19 cellular contexts compared by ENCODE assay signal in genomic region chr2:25375371-25375988, GRCh38. TPM values are rescaled to one million over a fixed set of nuclear protein-coding genes. Genes with fewer than 3 reads are reported as not detected.
DNase-seq lines count a peak whose midpoint lies in the region; ATAC-seq and TF ChIP-seq lines count a peak whose summit lies in the region.
"Had no signal": no experiment of that assay in that cellular context is flagged by ENCODE, and none has a peak within 500 bp of the region (broad histone marks: within the 10 kb centered on the region; RNA-seq: fewer than 3 reads in every experiment).

No MANE protein-coding gene starts in this region.

- TF ChIP-seq CTCF in endodermal cell (conservative IDR thresholded peaks at IDR 0.05) = no peak
- TF ChIP-seq CTCF in stomach (IDR thresholded peaks at IDR 0.05) = no peak
- TF ChIP-seq CTCF in progenitor cell of endocrine pancreas (IDR thresholded peaks at IDR 0.05; ENCODE audit: unreplicated experiment) = no peak

- H3K27me3 Mint-ChIP-seq in T-helper 17 cell = no peaks in the 10 kb centered on the region
- peaks cover 25% of the 10 kb centered on the region for H3K27me3 Mint-ChIP-seq in endodermal cell (ENCODE audit: insufficient read depth)
- peaks cover 14% of the 10 kb centered on the region for H3K27me3 Mint-ChIP-seq in progenitor cell of endocrine pancreas
- H3K27me3 Mint-ChIP-seq: activated naive CD8-positive, alpha-beta T cell; central memory CD8-positive, alpha-beta T cell had no signal

- H3K9me3 Mint-ChIP-seq in endodermal cell = peaks cover 14% of the 10 kb centered on the region
- no peaks in the 10 kb centered on the region for H3K9me3 Mint-ChIP-seq in progenitor cell of endocrine pancreas (ENCODE audit: low read depth)
- H3K9me3 Mint-ChIP-seq: central memory CD8-positive, alpha-beta T cell had no signal

- H3K27me3 ChIP-seq in endodermal cell (ENCODE audit: control insufficient read depth, insufficient read depth, low read length, poor library complexity, severe bottlenecking) (no peaks in the 10 kb centered on the region), stomach (no peaks in the 10 kb centered on the region)
- H3K27me3 ChIP-seq: BE2C had no signal

- intact Hi-C loops in stomach (cut with DNase I; ENCODE audit: low total_unique reads) = loop anchor here (10.0 kb wide), 1 partner anchor 149 kb away; no protein-coding TSS in a partner anchor

- ATAC-seq in T-helper 17 cell (no peak), HG02938 (IDR thresholded peaks at IDR 0.05; ENCODE audit: unreplicated experiment) (no peak)
- ATAC-seq: GM12878 had no signal

- H3K4me3 ChIP-seq in endodermal cell (ENCODE audit: low read length) (no peak overlapping the region), stomach (no peak overlapping the region)
- H3K4me3 ChIP-seq: GM12878, lung had no signal

- H3K36me3 Mint-ChIP-seq in T-helper 17 cell (ENCODE audit: low read depth) (peaks cover 2% of the 10 kb centered on the region), endodermal cell (ENCODE audit: low read depth) (peaks cover 8% of the 10 kb centered on the region), progenitor cell of endocrine pancreas (ENCODE audit: insufficient read depth) (peaks cover 7% of the 10 kb centered on the region)

- peaks cover 28% of the 10 kb centered on the region for H3K4me1 Mint-ChIP-seq in T-helper 17 cell
- H3K4me1 Mint-ChIP-seq in endodermal cell = peaks cover 23% of the 10 kb centered on the region
- H3K4me1 Mint-ChIP-seq in progenitor cell of endocrine pancreas (ENCODE audit: low read depth) = peaks cover 21% of the 10 kb centered on the region

- TF ChIP-seq EP300 in stomach (IDR thresholded peaks at IDR 0.05) = no peak

- no peak for TF ChIP-seq POLR2A in stomach (IDR thresholded peaks at IDR 0.05)

- H3K27ac ChIP-seq in endodermal cell (ENCODE audit: low read depth, low read length) (no peak overlapping the region), stomach (no peak overlapping the region)
- H3K27ac ChIP-seq: parathyroid adenoma had no signal

- H3K9ac ChIP-seq in endodermal cell (ENCODE audit: extremely low read depth, low read length, poor library complexity, severe bottlenecking) = no peak overlapping the region
- H3K9ac ChIP-seq: parathyroid adenoma had no signal

- H3K4me3 Mint-ChIP-seq in T-helper 17 cell = no peak overlapping the region
- H3K4me3 Mint-ChIP-seq in endodermal cell = no peak overlapping the region
- no peak overlapping the region for H3K4me3 Mint-ChIP-seq in progenitor cell of endocrine pancreas (ENCODE audit: low read depth)
- H3K4me3 Mint-ChIP-seq: nephron progenitor cell had no signal

- H3K36me3 ChIP-seq in endodermal cell (ENCODE audit: control insufficient read depth, insufficient read depth, low read length) (no peaks in the 10 kb centered on the region), stomach (no peaks in the 10 kb centered on the region)
- H3K36me3 ChIP-seq: BE2C had no signal

- H3K9me3 ChIP-seq in T-helper 17 cell (ENCODE audit: control insufficient read depth, low read length, poor library complexity, severe bottlenecking) = no peaks in the 10 kb centered on the region
- no peaks in the 10 kb centered on the region for H3K9me3 ChIP-seq in endodermal cell (ENCODE audit: control insufficient read depth, low read length)
- no peaks in the 10 kb centered on the region for H3K9me3 ChIP-seq in stomach
- H3K9me3 ChIP-seq: BE2C had no signal

- peak; percentile 58 for DNase-seq in activated effector memory CD4-positive, alpha-beta T cell treated with anti-CD3 and anti-CD28 coated beads, Interleukin-2, amount 50 U/mL, for 16 hours
- no peak for DNase-seq in activated effector memory CD4-positive, alpha-beta T cell treated with Interleukin-2 at 50 U/mL for 16 hours
- no peak for DNase-seq in T-helper 17 cell
- DNase-seq in endodermal cell = peak; percentile 46
- peak; percentile 18 for DNase-seq in stomach
- no peak for DNase-seq in progenitor cell of endocrine pancreas (ENCODE audit: low spot score, unreplicated experiment)
- DNase-seq in HuH-7 (ENCODE audit: low spot score) = no peak
- DNase-seq: BE2C, kidney glomerular epithelial cell, NCI-H2081 treated with DMSO at 0.1 percent for 48 hours, NCI-H774, nephron progenitor cell, T1000 had no signal

- WGBS in endodermal cell (ENCODE audit: insufficient coverage in 1 of 2, insufficient read length in 1 of 2), 2 experiments = 90 to 93% methylated on average over 17 of the region's 17 CpGs
- WGBS in stomach, 5 donors = 85 to 96% (median 91%) methylated on average over 11 to 17 of the region's 17 CpGs

- H3K4me1 ChIP-seq in endodermal cell (ENCODE audit: control insufficient read depth, insufficient read depth, low read length) = peaks cover 6% of the 10 kb centered on the region
- peaks cover 18 to 47% (median 27%) of the 10 kb centered on the region in 4 donors for H3K4me1 ChIP-seq in stomach

- H3K27ac Mint-ChIP-seq in T-helper 17 cell = peak overlapping the region; percentile 53
- H3K27ac Mint-ChIP-seq in endodermal cell = no peak overlapping the region
- no peak overlapping the region for H3K27ac Mint-ChIP-seq in progenitor cell of endocrine pancreas
- H3K27ac Mint-ChIP-seq: nephron progenitor cell had no signal

RNA-seq across cellular contexts. Expression of gene DNMT3A, which starts 33.8 kb away (rescaled TPM):
- total RNA-seq in T-helper 17 cell (10 to 100 TPM; 62.8 to 67.6 TPM), endodermal cell (100 to 1,000 TPM; 124 to 139 TPM), stomach (10 to 100 TPM in 4 of 5 donors, 1 to 10 TPM in 1; 6.4 to 47.4 (median 21.9) TPM), progenitor cell of endocrine pancreas (166 and 168 TPM in 2 replicates)
- polyA plus RNA-seq in endodermal cell (2013, experiment 1 of 2) = 68.6 TPM
- polyA plus RNA-seq in endodermal cell (2013, experiment 2 of 2) = 67.9 TPM
- 10 to 100 TPM in 1 of 3 donors, 1 to 10 TPM in 2; 3.4 to 10.1 (median 5.1) TPM for polyA plus RNA-seq in stomach

Comparison
In these comparisons a context has a peak if more than half of its experiments do, and no peak if none do; other contexts are left out.
1. DNase-seq: peak in activated effector memory CD4-positive, alpha-beta T cell treated with anti-CD3 and anti-CD28 coated beads, Interleukin-2, amount 50 U/mL, for 16 hours (single experiment), endodermal cell (single experiment) and stomach (single experiment); none in activated effector memory CD4-positive, alpha-beta T cell treated with Interleukin-2 at 50 U/mL for 16 hours (single experiment), T-helper 17 cell (0 of 3), progenitor cell of endocrine pancreas (single experiment) and HuH-7 (single experiment).